In the genomic region with DNA sequence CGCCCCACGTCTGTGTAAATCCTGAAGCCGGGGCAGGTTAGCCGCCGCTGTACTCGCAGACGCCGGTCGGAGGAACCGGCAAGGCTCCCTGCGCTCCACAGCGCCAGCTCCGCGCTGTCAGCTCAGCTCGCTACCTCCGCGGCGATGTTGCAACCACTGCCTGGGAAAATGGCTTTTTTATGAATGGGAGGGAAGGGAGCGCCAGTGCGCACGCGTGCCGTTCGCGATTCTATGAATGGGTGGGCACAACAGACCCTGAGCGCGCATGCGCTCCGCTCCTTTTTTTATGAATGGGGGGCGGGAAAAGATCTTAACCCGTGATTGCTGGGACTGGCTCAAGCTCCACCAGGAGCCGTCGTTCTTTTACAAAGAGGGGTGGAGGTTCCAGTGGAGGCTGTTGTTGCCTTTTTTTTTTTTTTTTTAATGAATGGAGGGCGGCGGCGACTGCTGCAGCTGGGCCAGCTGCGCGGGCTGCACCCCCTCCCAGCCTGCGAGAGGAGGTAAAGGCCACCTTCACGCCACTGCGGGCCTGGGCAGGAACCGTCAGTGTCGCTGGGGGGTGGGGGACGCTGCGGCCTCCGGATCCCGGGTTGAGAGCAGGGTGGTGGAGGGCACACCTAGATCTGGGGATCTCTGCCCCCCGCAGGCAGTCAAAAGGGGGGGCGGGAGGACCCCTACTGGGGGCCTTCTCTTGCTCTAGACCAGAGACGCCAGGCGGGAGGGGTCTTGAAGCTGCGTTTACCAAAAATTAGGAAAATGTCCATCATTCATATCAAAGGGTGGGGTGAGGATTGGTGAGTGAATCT, we compare ENCODE assay signal across 8 cellular contexts. TPM values are rescaled to one million over a fixed set of nuclear protein-coding genes. Genes with fewer than 3 reads are reported as not detected.
DNase-seq lines count a peak whose midpoint lies in the region; ATAC-seq and TF ChIP-seq lines count a peak whose summit lies in the region.

A gene with protein sequence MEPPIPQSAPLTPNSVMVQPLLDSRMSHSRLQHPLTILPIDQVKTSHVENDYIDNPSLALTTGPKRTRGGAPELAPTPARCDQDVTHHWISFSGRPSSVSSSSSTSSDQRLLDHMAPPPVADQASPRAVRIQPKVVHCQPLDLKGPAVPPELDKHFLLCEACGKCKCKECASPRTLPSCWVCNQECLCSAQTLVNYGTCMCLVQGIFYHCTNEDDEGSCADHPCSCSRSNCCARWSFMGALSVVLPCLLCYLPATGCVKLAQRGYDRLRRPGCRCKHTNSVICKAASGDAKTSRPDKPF (minus strand): TSS at position 151 of the 806 bp plus-strand sequence. CDS start 9,913 bp downstream, outside the sequence.

- H3K27me3 Mint-ChIP-seq in T-helper 17 cell: peaks cover 61% of the 10 kb centered on the region

- no peaks in the 10 kb centered on the region for H3K27me3 ChIP-seq in right atrium auricular region
- no peaks in the 10 kb centered on the region for H3K27me3 ChIP-seq in prostate gland (replicated peaks; ENCODE audit: insufficient read depth)

- H3K27ac Mint-ChIP-seq in T-helper 17 cell: no peak within 1 kb of the TSS

- H3K9me3 ChIP-seq in T-helper 17 cell (ENCODE audit: control insufficient read depth, low read length, poor library complexity, severe bottlenecking): no peaks in the 10 kb centered on the region
- H3K9me3 ChIP-seq in right atrium auricular region: no peaks in the 10 kb centered on the region
- no peaks in the 10 kb centered on the region for H3K9me3 ChIP-seq in prostate gland

- ATAC-seq in HG02852 (IDR thresholded peaks at IDR 0.05; ENCODE audit: unreplicated experiment): peak; percentile 76
- ATAC-seq in T-helper 17 cell: peak; percentile 81

- TF ChIP-seq POLR2A in prostate gland (IDR thresholded peaks at IDR 0.05): peak; percentile 76

- H3K36me3 ChIP-seq in right atrium auricular region: no peaks in the 10 kb centered on the region
- no peaks in the 10 kb centered on the region for H3K36me3 ChIP-seq in prostate gland

- H3K36me3 Mint-ChIP-seq in T-helper 17 cell (ENCODE audit: low read depth): peaks cover 4% of the 10 kb centered on the region

- peak within 1 kb of the TSS; percentile 88 for H3K4me3 Mint-ChIP-seq in T-helper 17 cell

- 0% methylated on average over 47 of the region's 52 CpGs for WGBS in prostate gland

- TF ChIP-seq CTCF in GM13976 (IDR thresholded peaks at IDR 0.05; ENCODE audit: borderline replicate concordance, control extremely low read depth, extremely low read depth, insufficient read depth, missing control alignments) (no peak), right atrium auricular region (IDR thresholded peaks at IDR 0.05) (peak in 1 of 2 donors; percentile 4), prostate gland (IDR thresholded peaks at IDR 0.05) (peak in 2 of 4 experiments; percentile 18 to 22)

- H3K4me3 ChIP-seq in right atrium auricular region (peak within 1 kb of the TSS; percentile 72 to 79), prostate gland (peak within 1 kb of the TSS; percentile 52 to 53)

- DNase-seq in GM13976 (ENCODE audit: low spot score) (peak; percentile 89), NCI-H146 (lab: John Stamatoyannopoulos, UW) (peak; percentile 94), T-helper 17 cell (peak; percentile 44 to 51 (median 48)), right atrium auricular region (ENCODE audit: low spot score) (peak; percentile 97), prostate gland (ENCODE audit: low spot score) (peak; percentile 92), ureter (ENCODE audit: low spot score) (peak; percentile 94)

- intact Hi-C loops in prostate gland (cut with DNase I): loop anchor here (10.0 kb wide), 1 partner anchor 220 kb away; no protein-coding TSS in a partner anchor

- peaks cover 0 to 62% of the 10 kb centered on the region in 2 donors for H3K4me1 ChIP-seq in right atrium auricular region
- no peaks in the 10 kb centered on the region for H3K4me1 ChIP-seq in prostate gland (replicated peaks)

- H3K27ac ChIP-seq in angular gyrus (ENCODE audit: low read depth, low read length) (peak within 1 kb of the TSS; percentile 68), right atrium auricular region (peak within 1 kb of the TSS; percentile 85 to 89), prostate gland (peak within 1 kb of the TSS; percentile 75 to 77)

- H3K4me1 Mint-ChIP-seq in T-helper 17 cell: peaks cover 29% of the 10 kb centered on the region

- in situ Hi-C loops in GM13976 (cut with MboI; ENCODE audit: low sequenced_read_pairs, unreplicated experiment): no loop called here

RNA-seq across cellular contexts. Expression of the gene that starts here (rescaled TPM):
- under 1 TPM in 1 of 2 donors, not detected in 1; 0.26 TPM for total RNA-seq in T-helper 17 cell
- total RNA-seq in right atrium auricular region: 10 to 100 TPM; 19.9 to 33.7 TPM
- total RNA-seq in prostate gland: 10 to 100 TPM in 1 of 2 donors, 1 to 10 TPM in 1; 7.5 to 11.5 TPM
- 16.7 TPM for total RNA-seq in ureter

Comparison
In these comparisons a context has a peak if more than half of its experiments do, and no peak if none do; other contexts are left out.
1. Peak in every context shown above with its lines: DNase-seq, ATAC-seq, H3K4me3 ChIP-seq and H3K27ac ChIP-seq.
2. RNA of the gene that starts here (total RNA-seq): 19.9 to 33.7 TPM in right atrium auricular region, 16.7 TPM in ureter (single experiment) and 7.5 to 11.5 TPM in prostate gland; 0.26 TPM in T-helper 17 cell; every median in the first group is over 4 times any median in the second.
3. Peak in DNase-seq and ATAC-seq in T-helper 17 cell; RNA of the gene not detected or under 1 TPM.